18 cellular contexts compared by ENCODE assay signal in the genomic region with DNA sequence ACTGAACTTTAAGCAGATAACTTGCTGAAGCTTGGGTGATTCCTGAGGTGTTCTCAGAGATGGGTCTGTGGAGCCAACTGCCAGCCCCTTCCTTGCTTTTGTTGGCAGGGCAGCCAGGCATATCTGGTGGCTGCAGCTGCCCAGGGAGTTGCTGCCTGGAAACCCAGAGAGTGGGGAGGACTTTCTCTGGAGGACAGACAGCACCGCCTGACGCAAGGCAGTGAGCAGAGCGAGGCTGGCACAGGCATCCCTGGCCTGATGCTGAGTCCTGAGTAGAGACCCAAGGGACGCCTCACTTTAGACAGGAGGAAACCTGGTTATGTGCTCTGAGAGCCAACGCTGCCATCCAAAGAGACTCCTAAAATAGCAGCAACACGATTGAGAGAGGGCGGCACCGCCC. TPM values are rescaled to one million over a fixed set of nuclear protein-coding genes. Genes with fewer than 3 reads are reported as not detected.
DNase-seq lines count a peak whose midpoint lies in the region; ATAC-seq and TF ChIP-seq lines count a peak whose summit lies in the region.
"Had no signal": no experiment of that assay in that cellular context is flagged by ENCODE, and none has a peak within 500 bp of the region (broad histone marks: within the 10 kb centered on the region; RNA-seq: fewer than 3 reads in every experiment).

No MANE protein-coding gene starts in this region.

- no peaks in the 10 kb centered on the region for H3K36me3 ChIP-seq in ascending aorta

- no peak for ATAC-seq in GM21423 (IDR thresholded peaks at IDR 0.05; ENCODE audit: unreplicated experiment)
- ATAC-seq: SK-N-SH treated with all-trans-retinoic acid at 6 μM for 48 hours had no signal

- H3K4me3 ChIP-seq in ascending aorta, result peak overlapping the region in 1 of 2 donors; percentile 11

- H3K9me3 ChIP-seq in ascending aorta, result no peaks in the 10 kb centered on the region

- peak overlapping the region; percentile 58 to 62 for H3K27ac ChIP-seq in ascending aorta
- H3K27ac ChIP-seq in substantia nigra (ENCODE audit: low read depth, low read length, poor library complexity, severe bottlenecking), result no peak overlapping the region

- H3K27me3 ChIP-seq in ascending aorta, result no peaks in the 10 kb centered on the region

- TF ChIP-seq CTCF in ascending aorta (IDR thresholded peaks at IDR 0.05) (peak in 1 of 3 experiments; percentile 21), GM10248 (IDR thresholded peaks at IDR 0.05; ENCODE audit: control extremely low read depth, extremely low read depth, low read depth, missing control alignments) (no peak)

- H3K4me1 ChIP-seq in ascending aorta, result peaks cover 0 to 3% of the 10 kb centered on the region in 2 donors

- DNase-seq in DMS153 (lab: John Stamatoyannopoulos, UW), result peak; percentile 36
- no peak for DNase-seq in DMS153 treated with DMSO at 0.1 percent for 48 hours (lab: John Stamatoyannopoulos, UW; ENCODE audit: unreplicated experiment)
- peak in 1 of 2 donors; percentile 82 for DNase-seq in ascending aorta (ENCODE audit: low spot score in 2 of 2)
- peak; percentile 44 for DNase-seq in kidney glomerular epithelial cell (lab: John Stamatoyannopoulos, UW)
- peak in 35 of 49 donors; percentile 15 to 74 (median 41) for DNase-seq in substantia nigra (lab: John Stamatoyannopoulos, UW)
- no peak for DNase-seq in activated CD4-positive, alpha-beta T cell treated with anti-CD3 and anti-CD28 coated beads, Interleukin-2, amount 50 U/mL, for 4 hours
- DNase-seq in GM10248 (ENCODE audit: extremely low spot score), result no peak
- DNase-seq: 8988T; activated CD4-positive, alpha-beta T cell treated with anti-CD3 and anti-CD28 coated beads, Interleukin-2, amount 10 ng/mL, durations not matched to agents 7 days and 5 days; activated naive CD4-positive, alpha-beta T cell treated with Interleukin-2 at 50 U/mL for 16 hours; activated T-cell treated with anti-CD3 and anti-CD28 coated beads for 4 hours; erythroblast; NCI-H1048; NCI-H226; occipital lobe; stimulated activated naive CD4-positive, alpha-beta T cell had no signal

- CTCF ChIA-PET in GM10248 (lab: Yijun Ruan, JAX), result interaction anchor here (0.6 to 10.1 kb wide), 5 partner anchors 23 to 719 kb away, joined by 3 to 236 read pairs (median 5); no protein-coding TSS in a partner anchor

- POLR2A ChIA-PET in GM10248 (lab: Yijun Ruan, JAX), result no interaction called here

- intact Hi-C loops in ascending aorta (cut with DNase I), result no loop called here

RNA-seq across cellular contexts. Expression of a gene that starts 9.8 kb away (rescaled TPM):
- 79.7 TPM for total RNA-seq in ascending aorta
- total RNA-seq: activated CD4-positive, alpha-beta T cell treated with anti-CD3 and anti-CD28 coated beads, Interleukin-2, amount 10 ng/mL, durations not matched to agents 7 days and 5 days had no signal

RNA-seq across cellular contexts. Expression of a gene that starts 36.0 kb away (rescaled TPM):
- 5.0 TPM for total RNA-seq in ascending aorta

Comparison
In these comparisons a context has a peak if more than half of its experiments do, and no peak if none do; other contexts are left out.
1. DNase-seq: peak in DMS153 (single experiment), kidney glomerular epithelial cell (single experiment) and substantia nigra (35 of 49); none in DMS153 treated with DMSO at 0.1 percent for 48 hours (single experiment), activated CD4-positive, alpha-beta T cell treated with anti-CD3 and anti-CD28 coated beads, Interleukin-2, amount 50 U/mL, for 4 hours (0 of 2) and GM10248 (single experiment).